ENCODE assay signal across 21 cellular contexts in the genomic region with DNA sequence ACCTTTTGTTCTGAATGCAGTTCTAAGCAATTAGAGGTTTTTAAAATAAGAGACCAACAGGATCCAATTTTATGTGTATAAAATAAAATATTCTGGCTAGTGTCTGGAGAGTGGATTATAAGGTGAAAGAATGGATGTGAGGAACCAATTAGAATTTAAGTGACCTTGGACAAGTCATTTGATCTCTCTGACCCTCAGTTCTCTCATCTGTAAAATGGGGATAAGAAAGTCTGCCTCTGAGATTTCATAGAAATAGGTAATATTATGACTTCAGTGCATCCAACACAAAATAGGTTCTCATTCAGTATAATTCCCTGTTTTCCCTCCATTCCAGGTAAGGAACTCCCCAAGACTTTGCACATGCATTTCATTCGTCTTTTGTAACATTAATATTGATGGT. TPM values are rescaled to one million over a fixed set of nuclear protein-coding genes. Genes with fewer than 3 reads are reported as not detected.
A peak's percentile ranks its signal among the peaks of the same experiment; 100 is the strongest.
DNase-seq lines count a peak whose midpoint lies in the region; ATAC-seq, FAIRE-seq and TF ChIP-seq lines count a peak whose summit lies in the region.
"Had no signal": no experiment of that assay in that cellular context is flagged by ENCODE, and none has a peak within 500 bp of the region (broad histone marks: within the 10 kb centered on the region; RNA-seq: fewer than 3 reads in every experiment).

No MANE protein-coding gene starts in this region.

- no peak for TF ChIP-seq CTCF in K562 (IDR thresholded peaks at IDR 0.05 in 2 of 3, conservative IDR thresholded peaks at IDR 0.05 in 1 of 3; ENCODE audit: insufficient read depth in 2 of 3, low read depth in 1 of 3, low read length in 3 of 3)
- TF ChIP-seq CTCF in neutrophil (IDR thresholded peaks at IDR 0.05): no peak
- TF ChIP-seq CTCF in tibial nerve (IDR thresholded peaks at IDR 0.05): no peak

- TF ChIP-seq POLR2A in K562 (conservative IDR thresholded peaks at IDR 0.05) (no peak), tibial nerve (IDR thresholded peaks at IDR 0.05) (no peak)

- no peak overlapping the region for H3K9ac ChIP-seq in K562 (ENCODE audit: insufficient read depth in 1 of 2, low read depth in 2 of 2, low read length in 2 of 2)
- H3K9ac ChIP-seq: BLaER1 treated with 17β-estradiol and CSF1 and Interleukin-3, amounts not matched to agents 10 nM and 100 nM had no signal

- H3K9me3 Mint-ChIP-seq in activated T-cell treated with anti-CD3 and anti-CD28 coated beads, Interleukin-2, amount 50 U/mL, for 24 hours: no peaks in the 10 kb centered on the region

- H3K4me3 Mint-ChIP-seq in activated T-cell treated with anti-CD3 and anti-CD28 coated beads, Interleukin-2, amount 50 U/mL, for 24 hours: no peak overlapping the region

- H3K27me3 Mint-ChIP-seq in activated T-cell treated with anti-CD3 and anti-CD28 coated beads, Interleukin-2, amount 50 U/mL, for 24 hours: no peaks in the 10 kb centered on the region

- H3K4me1 ChIP-seq in SJCRH30 (peaks cover 29% of the 10 kb centered on the region), K562 (replicated peaks in 1 of 2; ENCODE audit: control insufficient read depth in 2 of 2, insufficient read depth in 2 of 2, low read length in 2 of 2) (peaks cover 25 to 47% of the 10 kb centered on the region in 2 experiments), neutrophil (ENCODE audit: control insufficient read depth in 1 of 2, insufficient read depth in 1 of 2, low read depth in 1 of 2, low read length in 1 of 2) (peaks cover 58 to 65% of the 10 kb centered on the region in 2 experiments), tibial nerve (no peaks in the 10 kb centered on the region)

- CTCF ChIA-PET in K562 (lab: Yijun Ruan, JAX; ENCODE audit: low intra/inter-chr PET ratio): no interaction called here

- no peaks in the 10 kb centered on the region for H3K36me3 Mint-ChIP-seq in activated T-cell treated with anti-CD3 and anti-CD28 coated beads, Interleukin-2, amount 50 U/mL, for 24 hours (ENCODE audit: low read depth)

- H2AFZ ChIP-seq in K562 (ENCODE audit: low read depth, low read length): no peak overlapping the region

- H3K27me3 ChIP-seq in SJCRH30: no peaks in the 10 kb centered on the region
- no peaks in the 10 kb centered on the region for H3K27me3 ChIP-seq in K562 (ENCODE audit: control insufficient read depth in 2 of 2, insufficient read depth in 2 of 2, low read length in 2 of 2)
- H3K27me3 ChIP-seq in neutrophil: no peaks in the 10 kb centered on the region
- H3K27me3 ChIP-seq in tibial nerve: no peaks in the 10 kb centered on the region

- no peak for ATAC-seq in K562
- no peak for ATAC-seq in GM19455 (IDR thresholded peaks at IDR 0.05; ENCODE audit: unreplicated experiment)
- ATAC-seq in HG03354 (IDR thresholded peaks at IDR 0.05; ENCODE audit: poor library complexity, severe bottlenecking, unreplicated experiment): no peak

- intact Hi-C loops in K562 (cut with micrococcal nuclease): no loop called here

- peaks cover 65% of the 10 kb centered on the region for H3K4me1 Mint-ChIP-seq in activated T-cell treated with anti-CD3 and anti-CD28 coated beads, Interleukin-2, amount 50 U/mL, for 24 hours (ENCODE audit: low read depth)

- H3K4me3 ChIP-seq in SJCRH30 (no peak overlapping the region), K562 (no peak overlapping the region), neutrophil (ENCODE audit: low read depth in 1 of 2, low read length in 1 of 2) (peak overlapping the region in 1 of 2 experiments; percentile 72), tibial nerve (no peak overlapping the region)
- H3K4me3 ChIP-seq: BLaER1 treated with 17β-estradiol and CSF1 and Interleukin-3, amounts not matched to agents 10 nM and 100 nM had no signal

- no peak for TF ChIP-seq RAD21 in K562 (CRISPR knock-in tag; conservative IDR thresholded peaks at IDR 0.05 in 1 of 2, IDR thresholded peaks at IDR 0.05 in 1 of 2)

- BruUV-seq in K562 (replicated peaks; lab: Mats Ljungman, UMichigan): no TSS peak

- FAIRE-seq in K562 (lab: Jason Lieb, UNC): no peak

- peak overlapping the region; percentile 92 for H3K27ac Mint-ChIP-seq in activated T-cell treated with anti-CD3 and anti-CD28 coated beads, Interleukin-2, amount 50 U/mL, for 24 hours

- H3K9me3 ChIP-seq in SJCRH30 (replicated peaks): no peaks in the 10 kb centered on the region
- no peaks in the 10 kb centered on the region for H3K9me3 ChIP-seq in K562 (replicated peaks; ENCODE audit: control insufficient read depth, insufficient read depth, low read depth, low read length)
- no peaks in the 10 kb centered on the region for H3K9me3 ChIP-seq in neutrophil
- no peaks in the 10 kb centered on the region for H3K9me3 ChIP-seq in tibial nerve
- H3K9me3 ChIP-seq: BLaER1 treated with 17β-estradiol and CSF1 and Interleukin-3, amounts not matched to agents 10 nM and 100 nM had no signal

- peak overlapping the region; percentile 81 for H3K27ac ChIP-seq in SJCRH30
- H3K27ac ChIP-seq in K562 (ENCODE audit: extremely low read depth, low read depth, low read length): peak overlapping the region; percentile 21; the same call in 1 of the 3 replicates
- peak overlapping the region; percentile 97 for H3K27ac ChIP-seq in neutrophil
- H3K27ac ChIP-seq in tibial nerve: no peak overlapping the region
- H3K27ac ChIP-seq: BLaER1 treated with 17β-estradiol and CSF1 and Interleukin-3, amounts not matched to agents 10 nM and 100 nM had no signal

- TF ChIP-seq EP300 in K562 (IDR thresholded peaks at IDR 0.05; ENCODE audit: low read length) (no peak), tibial nerve (IDR thresholded peaks at IDR 0.05) (no peak)

- no peak overlapping the region for H3K4me2 ChIP-seq in K562 (ENCODE audit: insufficient read depth, low read length)

- H4K20me1 ChIP-seq in K562 (replicated peaks; ENCODE audit: control insufficient read depth, insufficient read depth, low read length): peaks cover 24% of the 10 kb centered on the region

- peaks cover 100% of the 10 kb centered on the region for H3K79me2 ChIP-seq in K562 (ENCODE audit: control insufficient read depth, insufficient read depth, low read length)

- no peak for DNase-seq in activated T-cell treated with anti-CD3 and anti-CD28 coated beads, Interleukin-2, amount 50 U/mL, for 24 hours
- DNase-seq in activated T-cell treated with anti-CD3 and anti-CD28 coated beads, Interleukin-2, amount 50 U/mL, for 1 hour: no peak
- DNase-seq in SJCRH30 (no peak), K562 (ENCODE audit: extremely low read depth in 1 of 4, low spot score in 3 of 4) (no peak), tibial nerve (ENCODE audit: low spot score in 2 of 2) (no peak)
- DNase-seq: 8988T; COR-L47; DMS153; EL; H7; NCI-H1436; NCI-H2029 treated with DMSO at 0.1 percent for 48 hours; NCI-H526 treated with DMSO at 0.1 percent for 48 hours; NK-92 treated with Interleukin-12 subunit alpha and Interleukin-12 subunit beta, amount 100 ng/mL, for 24 hours; OCI-M1; RPMI8226 had no signal

- 100% methylated on average over 1 of the region's 1 CpG for WGBS in K562 (ENCODE audit: insufficient coverage, low coverage, missing lambda C conversion rate)
- WGBS in tibial nerve, 2 donors: 50 to 59% methylated on average over 1 of the region's 1 CpG

- POLR2A ChIA-PET in K562 (lab: Yijun Ruan, JAX): interaction anchor here (1.4 to 2.2 kb wide), 3 partner anchors 10 to 19 kb away, joined by 6 to 12 read pairs (median 6); partner anchors contain the start of gene CASS4

- H3K36me3 ChIP-seq in SJCRH30 (no peaks in the 10 kb centered on the region), K562 (ENCODE audit: control insufficient read depth, insufficient read depth, low read length) (peaks cover 88% of the 10 kb centered on the region), neutrophil (peaks cover 12% of the 10 kb centered on the region), tibial nerve (no peaks in the 10 kb centered on the region)
- H3K36me3 ChIP-seq: BLaER1 treated with 17β-estradiol and CSF1 and Interleukin-3, amounts not matched to agents 10 nM and 100 nM had no signal

- in situ Hi-C loops in K562 (cut with MboI): no loop called here

- H3K9me1 ChIP-seq in K562 (ENCODE audit: control insufficient read depth, insufficient read depth, low read length): no peaks in the 10 kb centered on the region

RNA-seq across cellular contexts. Expression of gene CASS4, which starts 18.9 kb away (rescaled TPM):
- total RNA-seq in SJCRH30 (2014; rRNA removed; shearing (Covaris generic)): 4.9 and 5.1 TPM in 2 replicates
- total RNA-seq in K562 (2011; cell fraction: chromatin; rRNA removed; ENCODE audit: low replicate concordance): 63.3 and 67.4 TPM in 2 replicates
- total RNA-seq in K562 (2011; cell fraction: nucleolus; rRNA removed): 45.1 and 50.9 TPM in 2 replicates
- total RNA-seq in K562 (2011; cell fraction: nucleoplasm; rRNA removed): 43.0 and 48.2 TPM in 2 replicates
- total RNA-seq in K562 (2014; rRNA removed) (26.7 and 27.1 TPM in 2 replicates), K562 (2014; rRNA removed; fragmentation: Illumina TruSeq; extraction: Trizol) (23.4 and 29.3 TPM in 2 replicates), K562 (2015; rRNA removed; fragmentation: Illumina TruSeq; extraction: Trizol) (25.3 and 25.6 TPM in 2 replicates), K562 (2021) (27.8 and 36.8 TPM in 2 replicates), tibial nerve (1 to 10 TPM; 2.0 to 7.5 (median 3.6) TPM)
- polyA plus RNA-seq in K562 (2011; rRNA removed) (53.2 and 53.8 TPM in 2 replicates), K562 (2014; fragmentation: Illumina TruSeq; extraction: Trizol) (35.3 and 41.6 TPM in 2 replicates), K562 (2014; fragmentation: Nextera tagmentation; extraction: Ambion mirVana) (1 to 10 TPM; 8.1 to 8.8 TPM), K562 (2014; rRNA removed) (21.7 and 30.0 TPM in 2 replicates)
- 52.4 and 52.9 TPM in 2 replicates for polyA plus RNA-seq in K562 (2011; cell fraction: cytosol; rRNA removed)
- polyA plus RNA-seq in K562 (2011; cell fraction: nucleus; rRNA removed): 28.9 and 33.6 TPM in 2 replicates
- polyA plus RNA-seq in K562 (2012): 18.6 and 19.4 TPM in 2 replicates
- 56.7 and 57.5 TPM in 2 replicates for polyA minus RNA-seq in K562 (2011; rRNA and poly(A)+ RNA removed)
- 39.3 and 40.1 TPM in 2 replicates for polyA minus RNA-seq in K562 (2011; cell fraction: cytosol; rRNA and poly(A)+ RNA removed)
- 26.0 and 37.0 TPM in 2 replicates for polyA minus RNA-seq in K562 (2011; cell fraction: nucleus; rRNA and poly(A)+ RNA removed)
- total RNA-seq: H7, HT-29 had no signal

RNA-seq across cellular contexts. Expression of gene RTF2, which starts 37.5 kb away (rescaled TPM):
- 188 and 199 TPM in 2 replicates for total RNA-seq in SJCRH30 (2014; rRNA removed; shearing (Covaris generic))
- total RNA-seq in K562 (2011; cell fraction: chromatin; rRNA removed; ENCODE audit: low replicate concordance): 29.7 and 29.9 TPM in 2 replicates
- total RNA-seq in K562 (2011; cell fraction: nucleolus; rRNA removed): 20.7 and 24.2 TPM in 2 replicates
- total RNA-seq in K562 (2011; cell fraction: nucleoplasm; rRNA removed): 33.1 and 37.2 TPM in 2 replicates
- total RNA-seq in K562 (2014; rRNA removed) (67.0 and 69.1 TPM in 2 replicates), K562 (2014; rRNA removed; fragmentation: Illumina TruSeq; extraction: Trizol) (62.1 and 69.8 TPM in 2 replicates), K562 (2015; rRNA removed; fragmentation: Illumina TruSeq; extraction: Trizol) (67.9 and 70.4 TPM in 2 replicates), K562 (2021) (83.5 and 84.9 TPM in 2 replicates), tibial nerve (10 to 100 TPM; 54.3 to 74.1 (median 65.2) TPM)
- polyA plus RNA-seq in K562 (2011; rRNA removed) (82.3 and 87.4 TPM in 2 replicates), K562 (2014; fragmentation: Illumina TruSeq; extraction: Trizol) (85.1 and 90.7 TPM in 2 replicates), K562 (2014; fragmentation: Nextera tagmentation; extraction: Ambion mirVana) (100 to 1,000 TPM; 114 to 177 TPM), K562 (2014; rRNA removed) (80.1 and 85.0 TPM in 2 replicates)
- polyA plus RNA-seq in K562 (2011; cell fraction: cytosol; rRNA removed): 68.8 and 69.8 TPM in 2 replicates
- polyA plus RNA-seq in K562 (2011; cell fraction: nucleus; rRNA removed): 48.5 and 53.8 TPM in 2 replicates
- polyA plus RNA-seq in K562 (2012): 65.1 and 70.9 TPM in 2 replicates
- 46.4 and 55.6 TPM in 2 replicates for polyA minus RNA-seq in K562 (2011; rRNA and poly(A)+ RNA removed)
- polyA minus RNA-seq in K562 (2011; cell fraction: cytosol; rRNA and poly(A)+ RNA removed): 29.6 and 30.2 TPM in 2 replicates
- polyA minus RNA-seq in K562 (2011; cell fraction: nucleus; rRNA and poly(A)+ RNA removed): 10.8 and 20.4 TPM in 2 replicates

RNA-seq across cellular contexts. Expression of gene CSTF1, which starts 38.5 kb away (rescaled TPM):
- 158 and 167 TPM in 2 replicates for total RNA-seq in SJCRH30 (2014; rRNA removed; shearing (Covaris generic))
- 81.3 and 104 TPM in 2 replicates for total RNA-seq in K562 (2011; cell fraction: chromatin; rRNA removed; ENCODE audit: low replicate concordance)
- 51.9 and 54.7 TPM in 2 replicates for total RNA-seq in K562 (2011; cell fraction: nucleolus; rRNA removed)
- total RNA-seq in K562 (2011; cell fraction: nucleoplasm; rRNA removed): 67.5 and 68.8 TPM in 2 replicates
- 30.8 and 36.3 TPM in 2 replicates for total RNA-seq in K562 (2014; rRNA removed)
- total RNA-seq in K562 (2014; rRNA removed; fragmentation: Illumina TruSeq; extraction: Trizol): 53.4 and 55.2 TPM in 2 replicates
- 43.7 and 45.6 TPM in 2 replicates for total RNA-seq in K562 (2015; rRNA removed; fragmentation: Illumina TruSeq; extraction: Trizol)
- total RNA-seq in K562 (2021): 44.4 and 48.9 TPM in 2 replicates
- 76.6 and 92.5 TPM in 2 replicates for polyA plus RNA-seq in K562 (2011; rRNA removed)
- polyA plus RNA-seq in K562 (2011; cell fraction: cytosol; rRNA removed): 77.7 and 92.2 TPM in 2 replicates
- 81.7 and 87.2 TPM in 2 replicates for polyA plus RNA-seq in K562 (2011; cell fraction: nucleus; rRNA removed)
- 31.3 and 43.1 TPM in 2 replicates for polyA plus RNA-seq in K562 (2012)
- 48.1 and 56.6 TPM in 2 replicates for polyA plus RNA-seq in K562 (2014; fragmentation: Illumina TruSeq; extraction: Trizol)
- 100 to 1,000 TPM in 1 of 2 experiments, 10 to 100 TPM in 1; 74.1 to 110 TPM for polyA plus RNA-seq in K562 (2014; fragmentation: Nextera tagmentation; extraction: Ambion mirVana)
- polyA plus RNA-seq in K562 (2014; rRNA removed): 33.5 and 40.7 TPM in 2 replicates
- 157 and 159 TPM in 2 replicates for polyA minus RNA-seq in K562 (2011; rRNA and poly(A)+ RNA removed)
- 48.8 and 68.1 TPM in 2 replicates for polyA minus RNA-seq in K562 (2011; cell fraction: cytosol; rRNA and poly(A)+ RNA removed)
- polyA minus RNA-seq in K562 (2011; cell fraction: nucleus; rRNA and poly(A)+ RNA removed): 30.7 and 57.5 TPM in 2 replicates
- 10 to 100 TPM; 17.6 to 25.9 (median 22.7) TPM for total RNA-seq in tibial nerve

RNA-seq across cellular contexts. Expression of gene AURKA, which starts 38.9 kb away (rescaled TPM):
- 225 and 240 TPM in 2 replicates for total RNA-seq in SJCRH30 (2014; rRNA removed; shearing (Covaris generic))
- total RNA-seq in K562 (2011; cell fraction: chromatin; rRNA removed; ENCODE audit: low replicate concordance): 35.2 and 46.4 TPM in 2 replicates
- 29.4 and 33.6 TPM in 2 replicates for total RNA-seq in K562 (2011; cell fraction: nucleolus; rRNA removed)
- 34.9 and 36.8 TPM in 2 replicates for total RNA-seq in K562 (2011; cell fraction: nucleoplasm; rRNA removed)
- total RNA-seq in K562 (2014; rRNA removed) (72.7 and 78.4 TPM in 2 replicates), K562 (2014; rRNA removed; fragmentation: Illumina TruSeq; extraction: Trizol) (113 and 126 TPM in 2 replicates), K562 (2015; rRNA removed; fragmentation: Illumina TruSeq; extraction: Trizol) (102 and 105 TPM in 2 replicates), K562 (2021) (97.4 and 101 TPM in 2 replicates), tibial nerve (1 to 10 TPM in 3 of 4 donors, under 1 TPM in 1; 0.42 to 4.3 (median 1.7) TPM)
- polyA plus RNA-seq in K562 (2011; rRNA removed) (112 and 148 TPM in 2 replicates), K562 (2014; fragmentation: Illumina TruSeq; extraction: Trizol) (128 and 162 TPM in 2 replicates), K562 (2014; fragmentation: Nextera tagmentation; extraction: Ambion mirVana) (100 to 1,000 TPM; 130 to 153 TPM), K562 (2014; rRNA removed) (105 and 106 TPM in 2 replicates)
- polyA plus RNA-seq in K562 (2011; cell fraction: cytosol; rRNA removed): 82.8 and 98.1 TPM in 2 replicates
- 52.9 and 65.0 TPM in 2 replicates for polyA plus RNA-seq in K562 (2011; cell fraction: nucleus; rRNA removed)
- polyA plus RNA-seq in K562 (2012): 70.5 and 75.3 TPM in 2 replicates
- 99.4 and 104 TPM in 2 replicates for polyA minus RNA-seq in K562 (2011; rRNA and poly(A)+ RNA removed)
- 43.0 and 57.1 TPM in 2 replicates for polyA minus RNA-seq in K562 (2011; cell fraction: cytosol; rRNA and poly(A)+ RNA removed)
- polyA minus RNA-seq in K562 (2011; cell fraction: nucleus; rRNA and poly(A)+ RNA removed): 16.3 and 31.1 TPM in 2 replicates

Comparison
In these comparisons a context has a peak if more than half of its experiments do, and no peak if none do; other contexts are left out.
1. H3K27ac ChIP-seq: peak in SJCRH30 (single experiment), K562 (single experiment) and neutrophil (single experiment); none in tibial nerve (0 of 4).